In the genomic region with DNA sequence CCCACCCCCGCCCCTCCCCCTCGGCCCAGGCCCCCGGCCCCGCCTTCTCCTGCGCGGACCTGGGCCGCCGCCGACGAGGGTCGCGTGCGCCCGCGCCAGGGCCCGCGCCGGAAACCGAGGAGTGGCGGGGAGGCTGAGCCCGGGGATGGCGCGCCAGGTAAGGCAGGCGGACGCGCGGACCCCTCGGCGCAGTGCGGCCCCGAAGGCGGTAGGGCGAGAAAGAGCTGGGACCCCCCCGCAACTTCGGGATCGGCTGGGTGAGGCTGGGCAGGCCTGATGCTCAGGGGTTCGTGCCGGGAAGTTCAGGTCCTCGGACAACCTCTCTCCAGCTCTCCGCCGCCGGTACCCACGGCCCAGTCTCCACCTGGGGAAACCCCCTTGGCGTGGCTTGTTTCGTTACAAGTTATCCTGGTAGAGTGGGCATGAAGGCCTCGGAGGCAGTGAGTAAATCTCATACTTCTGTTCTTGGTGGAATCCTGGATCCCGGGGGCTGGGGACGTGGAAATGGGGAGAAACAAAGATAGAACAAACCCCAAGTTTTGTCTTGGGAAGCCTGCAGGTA, we compare ENCODE assay signal across 8 cellular contexts. TPM values are rescaled to one million over a fixed set of nuclear protein-coding genes. Genes with fewer than 3 reads are reported as not detected.
DNase-seq lines count a peak whose midpoint lies in the region; ATAC-seq and TF ChIP-seq lines count a peak whose summit lies in the region.

No MANE protein-coding gene starts in this region.

- ATAC-seq in heart right ventricle, result peak in 2 of 8 donors; percentile 1 to 5
- ATAC-seq in Right ventricle myocardium superior (ENCODE audit: poor library complexity), result no peak
- ATAC-seq in activated naive CD4-positive, alpha-beta T cell treated with anti-CD3 and anti-CD28 coated beads, Interleukin-2, amount 50 U/mL, for 72 hours, result peak; percentile 6 to 42

- peaks cover 10 to 19% of the 10 kb centered on the region in 2 donors for H3K36me3 Mint-ChIP-seq in activated naive CD4-positive, alpha-beta T cell treated with anti-CD3 and anti-CD28 coated beads, Interleukin-2, amount 50 U/mL, for 72 hours

- intact Hi-C loops in heart right ventricle (cut with DNase I), result loop anchor here in 3 of 10 donors (5.0 to 10.0 kb wide), 3 partner anchors 57 to 120 kb away; a partner anchor contains a TSS
- intact Hi-C loops in Right ventricle myocardium superior (cut with DNase I), result no loop called here

- H3K4me1 ChIP-seq in heart right ventricle (peaks cover 10 to 56% (median 35%) of the 10 kb centered on the region in 9 donors), HUES6 (ENCODE audit: control insufficient read depth, insufficient read depth, low read length) (peaks cover 23% of the 10 kb centered on the region)

- peak overlapping the region; percentile 81 for H3K9ac ChIP-seq in HUES6 (ENCODE audit: low read length)

- H3K9me3 Mint-ChIP-seq in activated naive CD4-positive, alpha-beta T cell treated with anti-CD3 and anti-CD28 coated beads, Interleukin-2, amount 50 U/mL, for 72 hours, result peaks cover 10 to 15% of the 10 kb centered on the region in 2 donors

- 3% methylated on average over 34 to 48 of the region's 48 CpGs for WGBS in heart right ventricle, 2 donors

- TF ChIP-seq CTCF in heart right ventricle (IDR thresholded peaks at IDR 0.05), result no peak

- H3K27me3 ChIP-seq in heart right ventricle (no peaks in the 10 kb centered on the region), HUES6 (ENCODE audit: control insufficient read depth, insufficient read depth, low read length) (peaks cover 9% of the 10 kb centered on the region; the same call in 1 of the 2 replicates)

- peak overlapping the region; percentile 79 to 93 for H3K27ac Mint-ChIP-seq in activated naive CD4-positive, alpha-beta T cell treated with anti-CD3 and anti-CD28 coated beads, Interleukin-2, amount 50 U/mL, for 72 hours

- peaks cover 0 to 9% (median 0%) of the 10 kb centered on the region in 9 donors for H3K36me3 ChIP-seq in heart right ventricle
- 0 out of 2 replicates have a peak, but pooled peaks cover 2% of the 10 kb centered on the region for H3K36me3 ChIP-seq in HUES6 (ENCODE audit: control insufficient read depth, insufficient read depth, low read length)

- H3K4me3 ChIP-seq in heart right ventricle, result peak overlapping the region; percentile 63 to 82 (median 76)
- peak overlapping the region; percentile 84 for H3K4me3 ChIP-seq in HUES6 (ENCODE audit: low read depth, low read length)

- H3K27ac ChIP-seq in heart right ventricle (peak overlapping the region; percentile 67 to 91 (median 86)), HUES6 (ENCODE audit: low read depth, low read length) (peak overlapping the region; percentile 19; the same call in 1 of the 2 replicates)

- H3K9me3 ChIP-seq in heart right ventricle (peaks cover 0 to 24% (median 16%) of the 10 kb centered on the region in 11 donors), HUES6 (ENCODE audit: control insufficient read depth, insufficient read depth, low read depth, low read length) (peaks cover 20% of the 10 kb centered on the region)

- DNase-seq in heart right ventricle, result no peak
- DNase-seq in Right ventricle myocardium superior, result no peak
- no peak for DNase-seq in activated naive CD4-positive, alpha-beta T cell treated with anti-CD3 and anti-CD28 coated beads, Interleukin-2, amount 50 U/mL, for 72 hours (ENCODE audit: low spot score in 2 of 2)
- DNase-seq in iris pigment epithelial cell (ENCODE audit: low read depth), result peak; percentile 14
- DNase-seq in stimulated activated CD4-positive, alpha-beta T cell treated with anti-CD3 and anti-CD28 coated beads, TNF-alpha, amount 100 ng/mL, for 24 hours (ENCODE audit: low read depth in 3 of 3), result peak in 2 of 3 experiments; percentile 12 to 40
- no peak for DNase-seq in SW480 (ENCODE audit: low spot score)
- DNase-seq in DMS 273 treated with DMSO at 0.1 percent for 48 hours (lab: John Stamatoyannopoulos, UW), result no peak

RNA-seq across cellular contexts. Expression of a gene that starts 58.4 kb away (rescaled TPM):
- total RNA-seq in heart right ventricle (1 to 10 TPM; 2.2 to 7.3 (median 4.6) TPM), Right ventricle myocardium superior (5.2 TPM)
- polyA plus RNA-seq in heart right ventricle, result 10 to 100 TPM in 1 of 2 donors, 1 to 10 TPM in 1; 5.7 to 10.5 TPM
- total RNA-seq in activated naive CD4-positive, alpha-beta T cell treated with anti-CD3 and anti-CD28 coated beads, Interleukin-2, amount 50 U/mL, for 72 hours, result under 1 TPM; 0.23 to 0.25 TPM

Comparison
In these comparisons a context has a peak if more than half of its experiments do, and no peak if none do; other contexts are left out.
1. DNase-seq: peak in iris pigment epithelial cell (single experiment) and stimulated activated CD4-positive, alpha-beta T cell treated with anti-CD3 and anti-CD28 coated beads, TNF-alpha, amount 100 ng/mL, for 24 hours (2 of 3); none in heart right ventricle (0 of 2), Right ventricle myocardium superior (single experiment), activated naive CD4-positive, alpha-beta T cell treated with anti-CD3 and anti-CD28 coated beads, Interleukin-2, amount 50 U/mL, for 72 hours (0 of 2), SW480 (single experiment) and DMS 273 treated with DMSO at 0.1 percent for 48 hours (single experiment).